12 cellular contexts compared by ENCODE assay signal in the genomic region with DNA sequence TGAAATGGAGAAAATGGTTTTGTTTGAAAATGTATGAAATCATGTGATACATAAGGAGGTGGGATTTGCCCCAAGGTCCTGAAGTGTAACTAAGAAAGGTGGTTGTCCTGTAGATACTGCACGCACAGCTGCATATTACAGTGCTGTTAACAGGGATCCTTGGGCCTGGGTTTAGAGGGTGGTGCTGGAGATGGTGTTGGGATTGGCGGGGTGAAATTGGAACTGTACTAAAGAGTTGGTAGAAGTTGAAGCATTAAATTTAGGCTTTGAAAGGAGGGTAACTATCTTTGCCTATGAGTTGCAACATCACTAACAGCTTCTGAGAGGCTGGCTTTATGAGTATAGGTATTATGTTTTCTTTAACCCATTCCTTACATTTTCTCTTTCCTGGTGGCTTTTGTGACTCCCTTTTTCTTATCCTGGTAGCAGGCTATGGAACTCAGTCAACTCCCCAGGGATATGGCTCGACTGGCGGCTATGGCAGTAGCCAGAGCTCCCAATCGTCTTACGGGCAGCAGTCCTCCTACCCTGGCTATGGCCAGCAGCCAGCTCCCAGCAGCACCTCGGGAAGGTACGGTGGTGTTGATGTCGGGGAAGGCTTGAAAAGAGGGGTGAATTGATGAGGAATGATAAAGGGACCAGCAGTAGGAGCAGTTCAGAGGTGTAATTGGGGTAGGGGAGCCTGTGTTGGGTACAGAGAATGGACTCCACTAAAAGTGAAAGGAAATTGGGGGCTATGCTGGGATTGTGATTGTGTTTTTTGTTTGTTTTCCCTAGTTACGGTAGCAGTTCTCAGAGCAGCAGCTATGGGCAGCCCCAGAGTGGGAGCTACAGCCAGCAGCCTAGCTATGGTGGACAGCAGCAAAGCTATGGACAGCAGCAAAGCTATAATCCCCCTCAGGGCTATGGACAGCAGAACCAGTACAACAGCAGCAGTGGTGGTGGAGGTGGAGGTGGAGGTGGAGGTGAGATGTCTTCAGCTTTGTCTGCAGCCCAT. TPM values are rescaled to one million over a fixed set of nuclear protein-coding genes. Genes with fewer than 3 reads are reported as not detected.
DNase-seq lines count a peak whose midpoint lies in the region; ATAC-seq and TF ChIP-seq lines count a peak whose summit lies in the region.
"Had no signal": no experiment of that assay in that cellular context is flagged by ENCODE, and none has a peak within 500 bp of the region (broad histone marks: within the 10 kb centered on the region; RNA-seq: fewer than 3 reads in every experiment).

No MANE protein-coding gene starts in this region.

- no peak overlapping the region for H3K4me2 ChIP-seq in Karpas-422 (ENCODE audit: low read depth, low read length, poor library complexity, severe bottlenecking)

- CTCF ChIA-PET in CD8-positive, alpha-beta memory T cell (lab: Charles Lee), result interaction anchor here (1.1 to 3.5 kb wide), 3 partner anchors 17 to 259 kb away, joined by 3 to 12 read pairs (median 6); a partner anchor contains a TSS

- peaks cover 0 to 3% (median 0%) of the 10 kb centered on the region in 5 donors for H3K9me3 Mint-ChIP-seq in CD8-positive, alpha-beta memory T cell
- H3K9me3 Mint-ChIP-seq in brain (peaks cover 0 to 2% (median 0%) of the 10 kb centered on the region in 5 experiments), neural crest cell (no peaks in the 10 kb centered on the region)

- no peaks in the 10 kb centered on the region for H3K9me3 ChIP-seq in CD8-positive, alpha-beta memory T cell (ENCODE audit: low read length)
- H3K9me3 ChIP-seq in Karpas-422 (ENCODE audit: low read length), result no peaks in the 10 kb centered on the region

- H3K4me1 Mint-ChIP-seq in CD8-positive, alpha-beta memory T cell, result peaks cover 76 to 83% (median 80%) of the 10 kb centered on the region in 3 donors
- peaks cover 62% of the 10 kb centered on the region for H3K4me1 Mint-ChIP-seq in brain
- H3K4me1 Mint-ChIP-seq in neural crest cell, result peaks cover 70% of the 10 kb centered on the region

- peaks cover 78% of the 10 kb centered on the region for H3K79me2 ChIP-seq in Karpas-422 (ENCODE audit: low read length)

- no peak overlapping the region for H3K27ac ChIP-seq in CD8-positive, alpha-beta memory T cell (ENCODE audit: low read depth, low read length)
- H3K27ac ChIP-seq in Karpas-422 (ENCODE audit: low read length), result no peak overlapping the region

- H3K4me3 Mint-ChIP-seq in CD8-positive, alpha-beta memory T cell, result peak overlapping the region; percentile 90 to 100 (median 97)
- H3K4me3 Mint-ChIP-seq in brain (peak overlapping the region; percentile 86 to 97 (median 95)), neural crest cell (peak overlapping the region; percentile 99)

- no peak for DNase-seq in CD8-positive, alpha-beta memory T cell
- DNase-seq in Karpas-422 (peak; percentile 34), neural crest cell (ENCODE audit: low read depth, low spot score) (no peak), GDM1 (lab: John Stamatoyannopoulos, UW) (no peak), DMS114 treated with DMSO at 0.1 percent for 48 hours (lab: John Stamatoyannopoulos, UW; ENCODE audit: unreplicated experiment) (no peak)
- DNase-seq: cortex of kidney, GF-D8, NCI-H2171 treated with DMSO at 0.1 percent for 48 hours, substantia nigra had no signal

- no peak overlapping the region for H3K4me3 ChIP-seq in CD8-positive, alpha-beta memory T cell (ENCODE audit: low read length)
- no peak overlapping the region for H3K4me3 ChIP-seq in Karpas-422 (ENCODE audit: low read length)

- H3K27me3 ChIP-seq in CD8-positive, alpha-beta memory T cell (ENCODE audit: insufficient read depth, low read length, poor library complexity, severe bottlenecking), result no peaks in the 10 kb centered on the region
- H3K27me3 ChIP-seq in Karpas-422 (ENCODE audit: low read length), result no peaks in the 10 kb centered on the region

- TF ChIP-seq CTCF in brain (conservative IDR thresholded peaks at IDR 0.05), result no peak
- TF ChIP-seq CTCF in neural crest cell (conservative IDR thresholded peaks at IDR 0.05), result no peak

- POLR2A ChIA-PET in CD8-positive, alpha-beta memory T cell (lab: Charles Lee), result interaction anchor here (0.5 to 6.7 kb wide), 9 partner anchors 11 to 81 kb away, joined by 3 to 40 read pairs (median 4); a partner anchor contains a TSS

- H2AFZ ChIP-seq in Karpas-422 (ENCODE audit: low read length), result no peak overlapping the region

- H3K9ac ChIP-seq in Karpas-422 (ENCODE audit: low read length), result no peak overlapping the region

- peaks cover 0 to 8% of the 10 kb centered on the region in 2 donors for H3K27me3 Mint-ChIP-seq in CD8-positive, alpha-beta memory T cell
- H3K27me3 Mint-ChIP-seq in brain (peaks cover 10% of the 10 kb centered on the region), neural crest cell (ENCODE audit: low read depth) (peaks cover 49% of the 10 kb centered on the region)

- H3K36me3 Mint-ChIP-seq in CD8-positive, alpha-beta memory T cell, result peaks cover 30 to 83% (median 40%) of the 10 kb centered on the region in 3 donors
- H3K36me3 Mint-ChIP-seq in brain (peaks cover 77% of the 10 kb centered on the region), neural crest cell (ENCODE audit: low read depth) (peaks cover 70% of the 10 kb centered on the region)

- peak overlapping the region; percentile 21 to 96 (median 74) for H3K27ac Mint-ChIP-seq in CD8-positive, alpha-beta memory T cell
- peak overlapping the region in 3 of 5 experiments; percentile 3 to 63 (median 12) for H3K27ac Mint-ChIP-seq in brain
- H3K27ac Mint-ChIP-seq in neural crest cell (ENCODE audit: unreplicated experiment), result peak overlapping the region; percentile 93

- ATAC-seq in HG03520 (IDR thresholded peaks at IDR 0.05; ENCODE audit: unreplicated experiment) (no peak), HG03439 (IDR thresholded peaks at IDR 0.05; ENCODE audit: unreplicated experiment) (no peak)

- H4K20me1 ChIP-seq in Karpas-422 (ENCODE audit: insufficient read depth, low read depth, low read length), result peaks cover 72% of the 10 kb centered on the region

- no peaks in the 10 kb centered on the region for H3K9me2 ChIP-seq in Karpas-422 (replicated peaks; ENCODE audit: insufficient read depth, low read length)

- H3K36me3 ChIP-seq in CD8-positive, alpha-beta memory T cell (ENCODE audit: insufficient read depth, low read length), result peaks cover 64% of the 10 kb centered on the region
- H3K36me3 ChIP-seq in Karpas-422 (ENCODE audit: insufficient read depth, low read length), result peaks cover 74% of the 10 kb centered on the region

- H3K4me1 ChIP-seq in CD8-positive, alpha-beta memory T cell (ENCODE audit: insufficient read depth, low read length), result peaks cover 73% of the 10 kb centered on the region
- peaks cover 24% of the 10 kb centered on the region for H3K4me1 ChIP-seq in Karpas-422 (ENCODE audit: low read length)

RNA-seq across cellular contexts. Expression of a gene that starts 3.8 kb away (rescaled TPM):
- total RNA-seq in CD8-positive, alpha-beta memory T cell, result 100 to 1,000 TPM; 621 to 671 TPM
- 163 TPM for polyA plus RNA-seq in CD8-positive, alpha-beta memory T cell
- 51.4 and 61.7 TPM in 2 replicates for total RNA-seq in Karpas-422 (2014; rRNA removed; shearing (Covaris generic); ENCODE audit: low replicate concordance)
- 418 TPM for polyA plus RNA-seq in brain (ENCODE audit: insufficient read depth, low read depth, low replicate concordance)
- total RNA-seq in neural crest cell, result 970 and 984 TPM in 2 replicates

RNA-seq across cellular contexts. Expression of a gene that starts 18.8 kb away (rescaled TPM):
- 1 to 10 TPM; 4.5 to 5.9 TPM for total RNA-seq in CD8-positive, alpha-beta memory T cell
- polyA plus RNA-seq in CD8-positive, alpha-beta memory T cell, result 77.8 TPM
- total RNA-seq in Karpas-422 (2014; rRNA removed; shearing (Covaris generic); ENCODE audit: low replicate concordance), result 78.0 and 206 TPM in 2 replicates
- 6.4 TPM for polyA plus RNA-seq in brain (ENCODE audit: insufficient read depth, low read depth, low replicate concordance)
- 1.7 and 3.3 TPM in 2 replicates for total RNA-seq in neural crest cell

RNA-seq across cellular contexts. Expression of a gene that starts 30.2 kb away (rescaled TPM):
- not detected for total RNA-seq in CD8-positive, alpha-beta memory T cell
- polyA plus RNA-seq in CD8-positive, alpha-beta memory T cell, result not detected
- not detected in 2 replicates for total RNA-seq in Karpas-422 (2014; rRNA removed; shearing (Covaris generic); ENCODE audit: low replicate concordance)
- polyA plus RNA-seq in brain (ENCODE audit: insufficient read depth, low read depth, low replicate concordance), result 0.14 TPM
- total RNA-seq in neural crest cell, result 0.05 TPM in 1 of 2 replicates, not detected in the other

RNA-seq across cellular contexts. Expression of a gene that starts 33.2 kb away (rescaled TPM):
- not detected for total RNA-seq in CD8-positive, alpha-beta memory T cell
- polyA plus RNA-seq in CD8-positive, alpha-beta memory T cell, result not detected
- total RNA-seq in Karpas-422 (2014; rRNA removed; shearing (Covaris generic); ENCODE audit: low replicate concordance), result not detected in 2 replicates
- polyA plus RNA-seq in brain (ENCODE audit: insufficient read depth, low read depth, low replicate concordance), result 5.0 TPM
- total RNA-seq in neural crest cell, result not detected in 2 replicates

RNA-seq across cellular contexts. Expression of a gene that starts 33.9 kb away (rescaled TPM):
- total RNA-seq in CD8-positive, alpha-beta memory T cell, result under 1 TPM; 0.44 to 0.61 TPM
- polyA plus RNA-seq in CD8-positive, alpha-beta memory T cell, result 3.1 TPM
- not detected in 2 replicates for total RNA-seq in Karpas-422 (2014; rRNA removed; shearing (Covaris generic); ENCODE audit: low replicate concordance)
- 0.92 TPM for polyA plus RNA-seq in brain (ENCODE audit: insufficient read depth, low read depth, low replicate concordance)
- total RNA-seq in neural crest cell, result 0.68 and 1.1 TPM in 2 replicates

Comparison
In these comparisons a context has a peak if more than half of its experiments do, and no peak if none do; other contexts are left out.
1. H3K27ac Mint-ChIP-seq: peak in every context shown above with its lines; median percentile 93 in neural crest cell; 74 in CD8-positive, alpha-beta memory T cell; 12 in brain.
2. RNA of a gene that starts 18.8 kb away (total RNA-seq): 78.0 to 206 TPM in Karpas-422; 4.5 to 5.9 TPM in CD8-positive, alpha-beta memory T cell and 1.7 to 3.3 TPM in neural crest cell; every median in the first group is over 10 times any median in the second.
3. Peak in every context shown above with its lines, with median percentiles within 50 percentile points of each other: H3K4me3 Mint-ChIP-seq.